Comparison of ENCODE assay signal across 8 cellular contexts in the genomic region with DNA sequence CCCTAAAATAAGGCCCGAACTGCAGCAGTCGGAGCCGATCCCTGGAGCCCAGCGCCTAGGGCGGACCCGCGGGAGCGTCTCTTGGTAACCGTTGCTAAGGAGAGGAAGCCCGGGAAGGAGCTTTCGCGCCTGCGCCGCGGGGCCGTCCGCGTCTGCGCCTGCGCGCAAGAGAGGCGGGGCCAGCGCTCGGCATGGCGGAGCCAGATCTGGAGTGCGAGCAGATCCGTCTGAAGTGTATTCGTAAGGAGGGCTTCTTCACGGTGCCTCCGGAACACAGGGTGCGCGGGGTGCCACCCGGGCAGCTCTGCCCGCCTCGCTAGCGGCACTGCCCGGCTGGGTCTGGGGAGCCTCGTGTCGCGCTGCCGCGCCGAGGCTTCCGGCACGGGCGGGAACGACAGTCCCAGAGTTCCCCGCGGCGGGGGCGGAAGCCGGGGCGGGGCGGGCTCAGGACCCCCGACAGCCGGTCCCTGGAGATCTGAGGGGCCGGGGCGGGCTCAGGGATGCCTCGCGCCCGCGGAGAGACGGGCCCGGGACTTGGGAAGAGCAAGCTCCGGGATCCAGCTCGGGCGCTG. TPM values are rescaled to one million over a fixed set of nuclear protein-coding genes. Genes with fewer than 3 reads are reported as not detected.
DNase-seq lines count a peak whose midpoint lies in the region; ATAC-seq and TF ChIP-seq lines count a peak whose summit lies in the region.

A gene with protein sequence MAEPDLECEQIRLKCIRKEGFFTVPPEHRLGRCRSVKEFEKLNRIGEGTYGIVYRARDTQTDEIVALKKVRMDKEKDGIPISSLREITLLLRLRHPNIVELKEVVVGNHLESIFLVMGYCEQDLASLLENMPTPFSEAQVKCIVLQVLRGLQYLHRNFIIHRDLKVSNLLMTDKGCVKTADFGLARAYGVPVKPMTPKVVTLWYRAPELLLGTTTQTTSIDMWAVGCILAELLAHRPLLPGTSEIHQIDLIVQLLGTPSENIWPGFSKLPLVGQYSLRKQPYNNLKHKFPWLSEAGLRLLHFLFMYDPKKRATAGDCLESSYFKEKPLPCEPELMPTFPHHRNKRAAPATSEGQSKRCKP (plus strand): TSS at position 170 of the 572 bp plus-strand sequence. CDS start 22 bp downstream, at position 192.

- DNase-seq in H7 (peak; percentile 98), MG63 (peak; percentile 76), SK-N-MC (ENCODE audit: low read depth, low spot score) (no peak), nucleus accumbens (lab: John Stamatoyannopoulos, UW) (peak in 54 of 56 donors; percentile 31 to 94 (median 84)), superior temporal gyrus (ENCODE audit: extremely low spot score) (peak; percentile 91)
- peak; percentile 91 for DNase-seq in activated naive CD4-positive, alpha-beta T cell treated with anti-CD3 and anti-CD28 coated beads, Interleukin-2, amount 10 ng/mL, durations not matched to agents 7 days and 5 days

- H3K4me1 ChIP-seq in ES-I3 (ENCODE audit: insufficient read depth, low read length): no peaks in the 10 kb centered on the region
- peaks cover 3 to 23% (median 8%) of the 10 kb centered on the region in 3 donors for H3K4me1 ChIP-seq in gastroesophageal sphincter

- H3K9me3 Mint-ChIP-seq in activated naive CD4-positive, alpha-beta T cell treated with anti-CD3 and anti-CD28 coated beads, Interleukin-2, amount 10 ng/mL, durations not matched to agents 7 days and 5 days: peaks cover 3% of the 10 kb centered on the region

- H3K4me3 ChIP-seq in H7 (ENCODE audit: insufficient read depth, low read depth, low read length): peak within 1 kb of the TSS; percentile 68
- H3K4me3 ChIP-seq in MG63: peak within 1 kb of the TSS; percentile 80
- H3K4me3 ChIP-seq in SK-N-MC: peak within 1 kb of the TSS; percentile 85
- peak within 1 kb of the TSS; percentile 69 to 90 for H3K4me3 ChIP-seq in gastroesophageal sphincter

- H3K36me3 Mint-ChIP-seq in activated naive CD4-positive, alpha-beta T cell treated with anti-CD3 and anti-CD28 coated beads, Interleukin-2, amount 10 ng/mL, durations not matched to agents 7 days and 5 days: peaks cover 21% of the 10 kb centered on the region

- peak within 1 kb of the TSS; percentile 90 for H3K27ac Mint-ChIP-seq in activated naive CD4-positive, alpha-beta T cell treated with anti-CD3 and anti-CD28 coated beads, Interleukin-2, amount 10 ng/mL, durations not matched to agents 7 days and 5 days

- peak in 1 of 4 experiments; percentile 7 for TF ChIP-seq CTCF in gastroesophageal sphincter (IDR thresholded peaks at IDR 0.05)

- peak; percentile 63 to 71 for TF ChIP-seq POLR2A in gastroesophageal sphincter (IDR thresholded peaks at IDR 0.05)

- H3K4me3 Mint-ChIP-seq in activated naive CD4-positive, alpha-beta T cell treated with anti-CD3 and anti-CD28 coated beads, Interleukin-2, amount 10 ng/mL, durations not matched to agents 7 days and 5 days: peak within 1 kb of the TSS; percentile 92

- ATAC-seq in gastroesophageal sphincter: peak; percentile 96

- peaks cover 21% of the 10 kb centered on the region for H3K4me1 Mint-ChIP-seq in activated naive CD4-positive, alpha-beta T cell treated with anti-CD3 and anti-CD28 coated beads, Interleukin-2, amount 10 ng/mL, durations not matched to agents 7 days and 5 days

- H3K27ac ChIP-seq in SK-N-MC (peak within 1 kb of the TSS; percentile 93), gastroesophageal sphincter (peak within 1 kb of the TSS; percentile 19 to 92 (median 91))

- TF ChIP-seq EP300 in gastroesophageal sphincter (IDR thresholded peaks at IDR 0.05): no peak

- WGBS in gastroesophageal sphincter (ENCODE audit: low coverage in 1 of 2), 2 donors: no CpG with 5 or more reads among the region's 67 CpGs

- H3K9me3 ChIP-seq in ES-I3 (ENCODE audit: control insufficient read depth, insufficient read depth, low read length) (peaks cover 8% of the 10 kb centered on the region), MG63 (no peaks in the 10 kb centered on the region), SK-N-MC (ENCODE audit: low read depth, low read length) (no peaks in the 10 kb centered on the region), gastroesophageal sphincter (no peaks in the 10 kb centered on the region)

- H3K27me3 ChIP-seq in H7 (ENCODE audit: control insufficient read depth, insufficient read depth, low read length) (no peaks in the 10 kb centered on the region), MG63 (no peaks in the 10 kb centered on the region), gastroesophageal sphincter (no peaks in the 10 kb centered on the region)

- H3K27me3 Mint-ChIP-seq in activated naive CD4-positive, alpha-beta T cell treated with anti-CD3 and anti-CD28 coated beads, Interleukin-2, amount 10 ng/mL, durations not matched to agents 7 days and 5 days: no peaks in the 10 kb centered on the region

- H3K9ac ChIP-seq in ES-I3 (ENCODE audit: low read depth, low read length): peak within 1 kb of the TSS; percentile 60
- H3K9ac ChIP-seq in SK-N-MC (ENCODE audit: insufficient read length): peak within 1 kb of the TSS; percentile 91

- H3K36me3 ChIP-seq in ES-I3 (ENCODE audit: insufficient read depth, low read length) (no peaks in the 10 kb centered on the region), H7 (replicated peaks; ENCODE audit: control insufficient read depth, insufficient read depth, low read length) (no peaks in the 10 kb centered on the region), MG63 (peaks cover 2% of the 10 kb centered on the region), SK-N-MC (ENCODE audit: insufficient read depth, low read length) (no peaks in the 10 kb centered on the region; the same call in 1 of the 2 replicates), gastroesophageal sphincter (peaks cover 0 to 16% of the 10 kb centered on the region in 2 donors)

- CTCF ChIA-PET in activated naive CD4-positive, alpha-beta T cell treated with anti-CD3 and anti-CD28 coated beads, Interleukin-2, amount 10 ng/mL, durations not matched to agents 7 days and 5 days (lab: Charles Lee): interaction anchor here (0.6 to 1.3 kb wide), 2 partner anchors 14 to 18 kb away, joined by 3 to 4 read pairs; no protein-coding TSS in a partner anchor

RNA-seq across cellular contexts. Expression of the gene that starts here (rescaled TPM):
- 36.5 and 45.0 TPM in 2 replicates for total RNA-seq in H7 (2014; rRNA removed; shearing (Covaris generic))
- 11.9 and 40.4 TPM in 2 replicates for total RNA-seq in MG63 (2014; rRNA removed; shearing (Covaris generic); ENCODE audit: low replicate concordance)
- 10 to 100 TPM; 24.1 to 44.0 (median 28.9) TPM for total RNA-seq in gastroesophageal sphincter
